ENCODE assay signal across 9 cellular contexts in genomic region chr6:149965191-149966020, GRCh38. TPM values are rescaled to one million over a fixed set of nuclear protein-coding genes. Genes with fewer than 3 reads are reported as not detected.
DNase-seq lines count a peak whose midpoint lies in the region; ATAC-seq and TF ChIP-seq lines count a peak whose summit lies in the region.
"Had no signal": no experiment of that assay in that cellular context is flagged by ENCODE, and none has a peak within 500 bp of the region (broad histone marks: within the 10 kb centered on the region; RNA-seq: fewer than 3 reads in every experiment).

No MANE protein-coding gene starts in this region.

- no peak for TF ChIP-seq CTCF in neural cell (IDR thresholded peaks at IDR 0.05; ENCODE audit: poor library complexity, severe bottlenecking)

- no peaks in the 10 kb centered on the region for H3K9me2 ChIP-seq in neural cell (ENCODE audit: insufficient read depth, low read length)

- peaks cover 61 to 99% (median 94%) of the 10 kb centered on the region in 11 experiments for H3K27me3 ChIP-seq in BLaER1 treated with 17β-estradiol and CSF1 and Interleukin-3, amounts not matched to agents 10 nM and 100 nM
- peaks cover 61 to 68% of the 10 kb centered on the region in 2 donors for H3K27me3 ChIP-seq in duodenal mucosa (ENCODE audit: control insufficient read depth in 1 of 2, insufficient read depth in 2 of 2, low read length in 2 of 2)
- peaks cover 71% of the 10 kb centered on the region for H3K27me3 ChIP-seq in neural cell (ENCODE audit: insufficient read depth, low read depth, low read length)

- ATAC-seq in GM18511 (IDR thresholded peaks at IDR 0.05; ENCODE audit: unreplicated experiment) (no peak), HG03378 (IDR thresholded peaks at IDR 0.05; ENCODE audit: unreplicated experiment) (no peak)

- TF ChIP-seq RAD21 in neural cell (conservative IDR thresholded peaks at IDR 0.05) = no peak

- H3K4me3 ChIP-seq in BLaER1 treated with 17β-estradiol and CSF1 and Interleukin-3, amounts not matched to agents 10 nM and 100 nM = peak overlapping the region; percentile 51 to 71 (median 62); a peak in 19 of 20 replicates
- peak overlapping the region; percentile 59 to 68 for H3K4me3 ChIP-seq in duodenal mucosa (ENCODE audit: low read depth in 1 of 2, low read length in 2 of 2)
- H3K4me3 ChIP-seq in neural cell (ENCODE audit: low read length) = peak overlapping the region; percentile 71

- no peak overlapping the region for H3K27ac ChIP-seq in BLaER1 treated with 17β-estradiol and CSF1 and Interleukin-3, amounts not matched to agents 10 nM and 100 nM
- no peak overlapping the region for H3K27ac ChIP-seq in duodenal mucosa (ENCODE audit: low read depth, low read length)
- no peak overlapping the region for H3K27ac ChIP-seq in neural cell (ENCODE audit: low read length)

- no peaks in the 10 kb centered on the region for H3K79me2 ChIP-seq in neural cell (replicated peaks; ENCODE audit: insufficient read depth, low read length)

- no peaks in the 10 kb centered on the region for H3F3A ChIP-seq in neural cell (ENCODE audit: insufficient read depth, low read length, poor library complexity, severe bottlenecking)

- peaks cover 19 to 29% (median 25%) of the 10 kb centered on the region in 10 experiments for H3K4me1 ChIP-seq in BLaER1 treated with 17β-estradiol and CSF1 and Interleukin-3, amounts not matched to agents 10 nM and 100 nM
- H3K4me1 ChIP-seq in duodenal mucosa (ENCODE audit: control insufficient read depth in 1 of 2, insufficient read depth in 2 of 2, low read length in 2 of 2) = peaks cover 7 to 23% of the 10 kb centered on the region in 2 donors

- DNase-seq in RPMI7951 (ENCODE audit: low read depth) = peak; percentile 12
- DNase-seq in DMS79 treated with DMSO at 0.1 percent for 48 hours (lab: John Stamatoyannopoulos, UW) = no peak
- DNase-seq in DMS53 (lab: John Stamatoyannopoulos, UW) = no peak

- H3K4me2 ChIP-seq in BLaER1 treated with 17β-estradiol and CSF1 and Interleukin-3, amounts not matched to agents 10 nM and 100 nM = peak overlapping the region; percentile 82 to 99 (median 97)
- no peak overlapping the region for H3K4me2 ChIP-seq in neural cell (ENCODE audit: low read length)

- no peak for TF ChIP-seq EP300 in neural cell (conservative IDR thresholded peaks at IDR 0.05; ENCODE audit: poor library complexity, severe bottlenecking)

- H2AFZ ChIP-seq in neural cell (ENCODE audit: low read depth, low read length) = no peak overlapping the region

- peaks cover 0 to 9% (median 0%) of the 10 kb centered on the region in 11 experiments; a peak in 6 of 22 replicates for H3K9me3 ChIP-seq in BLaER1 treated with 17β-estradiol and CSF1 and Interleukin-3, amounts not matched to agents 10 nM and 100 nM (replicated peaks in 1 of 11)
- H3K9me3 ChIP-seq in duodenal mucosa (ENCODE audit: control insufficient read depth in 1 of 2, low read length in 2 of 2) = no peaks in the 10 kb centered on the region
- H3K9me3 ChIP-seq in neural cell (ENCODE audit: low read length) = no peaks in the 10 kb centered on the region

- H3K36me3 ChIP-seq in BLaER1 treated with 17β-estradiol and CSF1 and Interleukin-3, amounts not matched to agents 10 nM and 100 nM = no peaks in the 10 kb centered on the region
- no peaks in the 10 kb centered on the region for H3K36me3 ChIP-seq in duodenal mucosa (ENCODE audit: control insufficient read depth in 1 of 2, insufficient read depth in 2 of 2, low read length in 2 of 2)
- H3K36me3 ChIP-seq in neural cell (ENCODE audit: insufficient read depth, low read length) = no peaks in the 10 kb centered on the region

- H4K20me1 ChIP-seq in BLaER1 treated with 17β-estradiol and CSF1 and Interleukin-3, amounts not matched to agents 10 nM and 100 nM = peaks cover 0 to 35% (median 19%) of the 10 kb centered on the region in 11 experiments; a peak in 18 of 22 replicates
- no peaks in the 10 kb centered on the region for H4K20me1 ChIP-seq in neural cell (ENCODE audit: insufficient read depth)

- H3K9ac ChIP-seq in BLaER1 treated with 17β-estradiol and CSF1 and Interleukin-3, amounts not matched to agents 10 nM and 100 nM = no peak overlapping the region
- H3K9ac ChIP-seq in duodenal mucosa (ENCODE audit: low read depth in 1 of 2, low read length in 2 of 2) (no peak overlapping the region), neural cell (ENCODE audit: low read length) (peak overlapping the region; percentile 9)

TF ChIP-seq in neural cell, 6 proteins besides CTCF, POLR2A, EP300 and RAD21:
- TF ChIP-seq MXI1 (conservative IDR thresholded peaks at IDR 0.05; ENCODE audit: poor library complexity, severe bottlenecking) (no peak), SMC3 (conservative IDR thresholded peaks at IDR 0.05; ENCODE audit: poor library complexity) (no peak), POLR2AphosphoS5 (IDR thresholded peaks at IDR 0.05) (no peak), EZH2 (IDR thresholded peaks at IDR 0.05; ENCODE audit: borderline replicate concordance, insufficient read depth, low read length, poor library complexity, severe bottlenecking) (peak; percentile 52)

RNA-seq across cellular contexts. Expression of gene ULBP1, which starts 1.7 kb away (rescaled TPM):
- total RNA-seq in RPMI7951 (2014; rRNA removed; shearing (Covaris generic)) = 0.20 and 0.36 TPM in 2 replicates
- 0.22 and 0.38 TPM in 2 replicates for polyA plus RNA-seq in neural cell
- polyA minus RNA-seq in neural cell = 0.24 and 0.35 TPM in 2 replicates

RNA-seq across cellular contexts. Expression of gene ULBP2, which starts 23.6 kb away (rescaled TPM):
- total RNA-seq in RPMI7951 (2014; rRNA removed; shearing (Covaris generic)) = 21.8 and 21.9 TPM in 2 replicates
- 1.5 and 2.8 TPM in 2 replicates for polyA plus RNA-seq in neural cell
- polyA minus RNA-seq in neural cell = 1.7 TPM in 2 replicates

RNA-seq across cellular contexts. Expression of gene RAET1G, which starts 42.5 kb away (rescaled TPM):
- total RNA-seq in RPMI7951 (2014; rRNA removed; shearing (Covaris generic)) = 9.9 and 13.4 TPM in 2 replicates
- not detected in 2 replicates for polyA plus RNA-seq in neural cell
- not detected in 2 replicates for polyA minus RNA-seq in neural cell
- total RNA-seq: liver had no signal
- polyA plus RNA-seq: liver had no signal

RNA-seq across cellular contexts. Expression of gene RAET1L, which starts 59.9 kb away (rescaled TPM):
- not detected in 2 replicates for total RNA-seq in RPMI7951 (2014; rRNA removed; shearing (Covaris generic))
- polyA plus RNA-seq in neural cell = not detected in 2 replicates
- not detected in 2 replicates for polyA minus RNA-seq in neural cell
- total RNA-seq: liver had no signal
- polyA plus RNA-seq: liver had no signal
